Comparison of ENCODE assay signal across 6 cellular contexts in genomic region chr3:195784031-195784430, GRCh38. TPM values are rescaled to one million over a fixed set of nuclear protein-coding genes. Genes with fewer than 3 reads are reported as not detected.
"Had no signal": no experiment of that assay in that cellular context is flagged by ENCODE, and none has a peak within 500 bp of the region (broad histone marks: within the 10 kb centered on the region; RNA-seq: fewer than 3 reads in every experiment).

No MANE protein-coding gene starts in this region.

RNA-seq across cellular contexts. Expression of gene MUC4, which starts 27.7 kb away (rescaled TPM):
- total RNA-seq: cardiac muscle cell, dermis microvascular lymphatic vessel endothelial cell, Right ventricle myocardium inferior, SK-MEL-5 had no signal
- polyA plus RNA-seq: keratinocyte, urinary bladder had no signal
